Comparison of ENCODE assay signal across 1 cellular context in genomic region chr5:81749562-81750307, GRCh38.
TF ChIP-seq lines count a peak whose summit lies in the region.

No MANE protein-coding gene starts in this region.

TF ChIP-seq in GM12878, 131 proteins besides CTCF, POLR2A, EP300 and RAD21 (continued from another document and continues in another):
- no peak for TF ChIP-seq EGR1 (IDR thresholded peaks at IDR 0.05; ENCODE audit: borderline replicate concordance in 1 of 2, low read depth in 2 of 2, low read length in 2 of 2)
- peak; percentile 25; the same call in 1 of the 2 replicates for TF ChIP-seq TAF1 (IDR thresholded peaks at IDR 0.05; ENCODE audit: borderline replicate concordance, low read depth, low read length)
- TF ChIP-seq MLLT1 (IDR thresholded peaks at IDR 0.05) = no peak; the same call in 1 of the 2 replicates
- TF ChIP-seq IKZF2 (IDR thresholded peaks at IDR 0.05) = peak; percentile 42 to 63; a peak in 3 of 4 replicates
- TF ChIP-seq ZBTB33 (IDR thresholded peaks at IDR 0.05) = no peak
- no peak for TF ChIP-seq ZNF274 (IDR thresholded peaks at IDR 0.05; ENCODE audit: insufficient read depth, insufficient read length)
- no peak for TF ChIP-seq BMI1 (IDR thresholded peaks at IDR 0.05; ENCODE audit: borderline replicate concordance)
- TF ChIP-seq CREM (IDR thresholded peaks at IDR 0.05; ENCODE audit: low read depth) = peak; percentile 62; the same call in 1 of the 2 replicates
- TF ChIP-seq NR2F1 (conservative IDR thresholded peaks at IDR 0.05) = no peak
- peak in 1 of 2 experiments; percentile 49; a peak in 1 of 4 replicates for TF ChIP-seq ETV6 (conservative IDR thresholded peaks at IDR 0.05 in 1 of 2, IDR thresholded peaks at IDR 0.05 in 1 of 2; ENCODE audit: borderline replicate concordance in 1 of 2, low read depth in 1 of 2)
- TF ChIP-seq ZNF592 (IDR thresholded peaks at IDR 0.05) = no peak
- no peak for TF ChIP-seq MYC (IDR thresholded peaks at IDR 0.05; ENCODE audit: insufficient read depth, insufficient read length, insufficient replicate concordance, low read length, severe bottlenecking)
- no peak for TF ChIP-seq PAX8 (IDR thresholded peaks at IDR 0.05)
- no peak for TF ChIP-seq ASH2L (IDR thresholded peaks at IDR 0.05; ENCODE audit: borderline replicate concordance, low read depth)
- no peak for TF ChIP-seq POLR2AphosphoS2 (IDR thresholded peaks at IDR 0.05; ENCODE audit: low read depth, low read length)
- TF ChIP-seq NFXL1 (IDR thresholded peaks at IDR 0.05; ENCODE audit: borderline replicate concordance) = no peak
- peak; percentile 54; the same call in 1 of the 2 replicates for TF ChIP-seq MTA3 (IDR thresholded peaks at IDR 0.05; ENCODE audit: borderline replicate concordance, low read length)
- no peak for TF ChIP-seq RELA (IDR thresholded peaks at IDR 0.05; ENCODE audit: borderline replicate concordance, partially characterized antibody)
- no peak for TF ChIP-seq USF2 (IDR thresholded peaks at IDR 0.05; ENCODE audit: borderline replicate concordance, low read depth, low read length)
- no peak for TF ChIP-seq IRF3 (IDR thresholded peaks at IDR 0.05)
- TF ChIP-seq EZH2 (IDR thresholded peaks at IDR 0.05; ENCODE audit: borderline replicate concordance, control insufficient read depth, low read depth, low read length) = no peak
- peak; percentile 69; the same call in 1 of the 2 replicates for TF ChIP-seq CBFB (IDR thresholded peaks at IDR 0.05; ENCODE audit: low read depth)
- peak; percentile 60 for TF ChIP-seq BCL3 (IDR thresholded peaks at IDR 0.05; ENCODE audit: borderline replicate concordance, insufficient read depth, low read depth, low read length, poor library complexity, severe bottlenecking)
- TF ChIP-seq SKIL (IDR thresholded peaks at IDR 0.05; ENCODE audit: low read depth, poor library complexity, severe bottlenecking) = peak; percentile 71
- TF ChIP-seq ZBTB40 (IDR thresholded peaks at IDR 0.05; ENCODE audit: borderline replicate concordance) = no peak
- TF ChIP-seq ZBTB11 (CRISPR knock-in tag; IDR thresholded peaks at IDR 0.05) = no peak
- no peak for TF ChIP-seq E2F8 (IDR thresholded peaks at IDR 0.05; ENCODE audit: low read depth, partially characterized antibody)
